Comparison of ENCODE assay signal across 8 cellular contexts in the genomic region with DNA sequence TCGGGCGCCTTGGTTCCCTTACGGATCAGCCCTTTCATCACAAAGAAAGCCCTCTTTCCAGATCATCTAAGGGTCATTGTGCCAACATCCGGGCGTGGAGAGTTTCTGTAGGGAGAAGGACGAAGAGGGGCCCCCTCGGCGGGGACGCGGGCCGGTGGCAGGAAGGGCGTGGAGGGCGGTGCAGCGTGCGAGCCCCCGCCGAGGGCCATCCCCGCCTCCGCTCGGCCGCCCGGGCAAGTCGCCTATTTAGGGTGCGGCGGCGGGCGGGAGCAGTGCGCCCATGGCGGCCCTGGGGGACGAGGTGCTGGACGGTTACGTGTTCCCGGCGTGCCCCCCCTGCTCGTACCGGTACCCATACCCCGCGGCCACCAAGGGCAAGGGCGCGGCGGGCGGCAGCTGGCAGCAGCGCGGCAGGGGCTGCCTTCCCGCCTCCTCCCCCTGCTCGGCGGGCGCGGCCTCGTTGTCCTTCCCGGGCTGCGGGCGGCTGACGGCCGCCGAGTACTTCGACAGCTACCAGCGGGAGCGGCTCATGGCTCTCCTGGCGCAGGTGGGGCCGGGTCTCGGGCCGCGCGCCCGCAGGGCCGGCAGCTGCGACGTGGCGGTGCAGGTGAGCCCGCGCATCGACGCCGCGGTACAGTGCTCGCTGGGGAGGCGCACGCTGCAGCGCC. TPM values are rescaled to one million over a fixed set of nuclear protein-coding genes. Genes with fewer than 3 reads are reported as not detected.
DNase-seq lines count a peak whose midpoint lies in the region; ATAC-seq, FAIRE-seq and TF ChIP-seq lines count a peak whose summit lies in the region.

A gene with protein sequence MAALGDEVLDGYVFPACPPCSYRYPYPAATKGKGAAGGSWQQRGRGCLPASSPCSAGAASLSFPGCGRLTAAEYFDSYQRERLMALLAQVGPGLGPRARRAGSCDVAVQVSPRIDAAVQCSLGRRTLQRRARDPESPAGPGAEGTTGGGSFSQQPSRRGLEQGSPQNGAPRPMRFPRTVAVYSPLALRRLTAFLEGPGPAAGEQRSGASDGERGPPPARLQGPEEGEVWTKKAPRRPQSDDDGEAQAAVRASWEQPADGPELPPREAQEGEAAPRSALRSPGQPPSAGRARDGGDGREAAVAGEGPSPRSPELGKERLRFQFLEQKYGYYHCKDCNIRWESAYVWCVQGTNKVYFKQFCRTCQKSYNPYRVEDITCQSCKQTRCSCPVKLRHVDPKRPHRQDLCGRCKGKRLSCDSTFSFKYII (plus strand): TSS at position 241 of the 668 bp plus-strand sequence. CDS start 40 bp downstream, at position 281.

- BruUV-seq in HepG2 (replicated peaks; lab: Mats Ljungman, UMichigan): no TSS peak

- CTCF ChIA-PET in HepG2 (lab: Yijun Ruan, JAX; ENCODE audit: low intra/inter-chr PET ratio, low total read pairs): no interaction called here

- H3K27ac Mint-ChIP-seq in type B pancreatic cell: no peak within 1 kb of the TSS

- no peaks in the 10 kb centered on the region for H3K9me3 Mint-ChIP-seq in type B pancreatic cell

- H3K9me3 ChIP-seq in cardiac muscle cell (ENCODE audit: low read depth) (no peaks in the 10 kb centered on the region), HepG2 (ENCODE audit: low read length) (no peaks in the 10 kb centered on the region)

- peaks cover 70% of the 10 kb centered on the region for H3K27me3 Mint-ChIP-seq in type B pancreatic cell

- no peak within 1 kb of the TSS for H3K9ac ChIP-seq in HepG2 (ENCODE audit: insufficient read depth, low read depth, low read length)

- TF ChIP-seq CTCF in cardiac muscle cell (IDR thresholded peaks at IDR 0.05; ENCODE audit: low read depth, low read length) (no peak), HepG2 (CRISPR knock-in tag; IDR thresholded peaks at IDR 0.05) (no peak), type B pancreatic cell (conservative IDR thresholded peaks at IDR 0.05) (no peak)

- peaks cover 6% of the 10 kb centered on the region for H3K36me3 Mint-ChIP-seq in type B pancreatic cell

- TF ChIP-seq EP300 in HepG2 (IDR thresholded peaks at IDR 0.05; ENCODE audit: low read depth in 2 of 2, low read length in 2 of 2): no peak
- TF ChIP-seq EP300 in HepG2 (CRISPR knock-in tag; IDR thresholded peaks at IDR 0.05; ENCODE audit: borderline replicate concordance): no peak

- H3K36me3 ChIP-seq in cardiac muscle cell (no peaks in the 10 kb centered on the region), HepG2 (replicated peaks in 1 of 2; ENCODE audit: control insufficient read depth in 1 of 2, insufficient read depth in 2 of 2, low read length in 2 of 2) (no peaks in the 10 kb centered on the region)

- no peak for TF ChIP-seq POLR2A in HepG2 (IDR thresholded peaks at IDR 0.05; ENCODE audit: insufficient read depth in 1 of 2, low read depth in 2 of 2, low read length in 2 of 2)

- peak within 1 kb of the TSS; percentile 60 for H3K4me2 ChIP-seq in HepG2 (ENCODE audit: low read depth, low read length)

- H3K4me1 ChIP-seq in cardiac muscle cell (ENCODE audit: low read depth) (no peaks in the 10 kb centered on the region), HepG2 (ENCODE audit: insufficient read depth, low read length) (no peaks in the 10 kb centered on the region)

- no peak for FAIRE-seq in HepG2 (lab: Jason Lieb, UNC)

- in situ Hi-C loops in HepG2 (cut with HindIII; ENCODE audit: extremely low pct_ligation_motif_present, low pct_unique_long_range_greater_than_20kb): no loop called here

- ATAC-seq in HepG2: peak; percentile 50

- H3K27me3 ChIP-seq in cardiac muscle cell: peaks cover 74% of the 10 kb centered on the region
- H3K27me3 ChIP-seq in HepG2 (ENCODE audit: control insufficient read depth in 1 of 2, insufficient read depth in 2 of 2, low read length in 2 of 2): peaks cover 0 to 6% of the 10 kb centered on the region in 2 experiments; a peak in 3 of 5 replicates

- H3K79me2 ChIP-seq in HepG2 (ENCODE audit: insufficient read depth, low read length): no peaks in the 10 kb centered on the region

- DNase-seq in cardiac muscle cell (ENCODE audit: low read depth in 1 of 2, low spot score in 1 of 2): peak in 1 of 2 donors; percentile 18
- DNase-seq in cardiac septum (ENCODE audit: low spot score): no peak
- peak; percentile 41 for DNase-seq in astrocyte of the hippocampus (ENCODE audit: low read depth, low spot score)
- DNase-seq in HepG2 (ENCODE audit: low spot score): no peak
- no peak for DNase-seq in type B pancreatic cell (ENCODE audit: extremely low spot score, unreplicated experiment)
- no peak for DNase-seq in COLO829 (ENCODE audit: low spot score)
- DNase-seq in DMS153 treated with DMSO at 0.1 percent for 48 hours (lab: John Stamatoyannopoulos, UW; ENCODE audit: unreplicated experiment): no peak
- no peak for DNase-seq in foreskin melanocyte

- 47% methylated on average over 29 of the region's 80 CpGs for WGBS in HepG2 (ENCODE audit: low lambda C conversion rate)

- H3K4me3 ChIP-seq in cardiac muscle cell (peak within 1 kb of the TSS; percentile 23), HepG2 (replicated peaks in 1 of 3; ENCODE audit: insufficient read depth in 1 of 3, low read depth in 2 of 3, low read length in 3 of 3) (peak within 1 kb of the TSS; percentile 16 to 40 (median 26); a peak in 3 of 6 replicates)

- POLR2A ChIA-PET in HepG2 (lab: Yijun Ruan, JAX): no interaction called here

- no peaks in the 10 kb centered on the region for H4K20me1 ChIP-seq in HepG2 (ENCODE audit: insufficient read depth, low read length)

- H3K4me1 Mint-ChIP-seq in type B pancreatic cell (ENCODE audit: unreplicated experiment): no peaks in the 10 kb centered on the region

- no peak for TF ChIP-seq RAD21 in HepG2 (CRISPR knock-in tag; IDR thresholded peaks at IDR 0.05)

- no peak within 1 kb of the TSS for H2AFZ ChIP-seq in HepG2 (ENCODE audit: low read length)

- intact Hi-C loops in cardiac septum (cut with DNase I) (no loop called here), HepG2 (cut with micrococcal nuclease; ENCODE audit: unreplicated experiment) (no loop called here)

- H3K4me3 Mint-ChIP-seq in type B pancreatic cell: peak within 1 kb of the TSS; percentile 78

- H3K27ac ChIP-seq in cardiac muscle cell (no peak within 1 kb of the TSS), HepG2 (ENCODE audit: extremely low read length, insufficient read depth, low read length) (no peak within 1 kb of the TSS)

TF ChIP-seq in HepG2, 621 proteins besides CTCF, POLR2A, EP300 and RAD21:
- TF ChIP-seq ZNF598 (CRISPR knock-in tag; IDR thresholded peaks at IDR 0.05; ENCODE audit: borderline replicate concordance): no peak
- TF ChIP-seq HDAC2 (CRISPR knock-in tag; IDR thresholded peaks at IDR 0.05): no peak

RNA-seq across cellular contexts. Expression of the gene that starts here (rescaled TPM):
- total RNA-seq in cardiac muscle cell: not detected in 2 replicates
- polyA plus RNA-seq in cardiac muscle cell: not detected in 2 replicates
- total RNA-seq in cardiac septum: not detected
- total RNA-seq in HepG2 (2016; rRNA removed; fragmentation: Illumina TruSeq; extraction: Trizol): not detected in 2 replicates
- not detected in 2 replicates for total RNA-seq in HepG2 (2016; cell fraction: cytosol; rRNA removed; fragmentation: Illumina TruSeq; extraction: Trizol; ENCODE audit: low read depth)
- total RNA-seq in HepG2 (2016; cell fraction: insoluble cytoplasmic fraction; rRNA removed; fragmentation: Illumina TruSeq; extraction: Trizol): not detected in 2 replicates
- total RNA-seq in HepG2 (2016; cell fraction: membrane; rRNA removed; fragmentation: Illumina TruSeq; extraction: Trizol): not detected in 2 replicates
- not detected in 2 replicates for total RNA-seq in HepG2 (2016; cell fraction: nucleus; rRNA removed; fragmentation: Illumina TruSeq; extraction: Trizol)
- not detected in 2 replicates for polyA plus RNA-seq in HepG2 (2011; rRNA removed)
- not detected in 2 replicates for polyA plus RNA-seq in HepG2 (2011; cell fraction: cytosol; rRNA removed)
- not detected in 2 replicates for polyA plus RNA-seq in HepG2 (2011; cell fraction: nucleus; rRNA removed)
- not detected in 2 replicates for polyA plus RNA-seq in HepG2 (2012)
- polyA plus RNA-seq in HepG2 (2016; cell fraction: cytosol; fragmentation: Illumina TruSeq; extraction: Trizol; ENCODE audit: low read depth): not detected in 2 replicates
- polyA plus RNA-seq in HepG2 (2016; cell fraction: insoluble cytoplasmic fraction; fragmentation: Illumina TruSeq; extraction: Trizol; ENCODE audit: low read depth): not detected in 2 replicates
- not detected in 2 replicates for polyA plus RNA-seq in HepG2 (2016; cell fraction: membrane; fragmentation: Illumina TruSeq; extraction: Trizol; ENCODE audit: low read depth)
- polyA plus RNA-seq in HepG2 (2016; cell fraction: nucleus; fragmentation: Illumina TruSeq; extraction: Trizol; ENCODE audit: insufficient read depth, low read depth): not detected in 2 replicates
- polyA minus RNA-seq in HepG2 (2011; rRNA and poly(A)+ RNA removed; ENCODE audit: low replicate concordance): not detected in 2 replicates
- not detected in 2 replicates for polyA minus RNA-seq in HepG2 (2011; cell fraction: cytosol; rRNA and poly(A)+ RNA removed)
- not detected in 2 replicates for polyA minus RNA-seq in HepG2 (2011; cell fraction: nucleus; rRNA and poly(A)+ RNA removed)
- total RNA-seq in type B pancreatic cell (ENCODE audit: low replicate concordance): 0.57 TPM in 1 of 2 replicates, not detected in the other

Comparison
In these comparisons a context has a peak if more than half of its experiments do, and no peak if none do; other contexts are left out.
1. Peak in ATAC-seq, H3K4me3 ChIP-seq and H3K4me2 ChIP-seq in HepG2; RNA of the gene not detected or under 1 TPM.